In genomic region chr12:39047539-39048078, GRCh38 we compare ENCODE assay signal across 1 cellular context.
TF ChIP-seq lines count a peak whose summit lies in the region.

No MANE protein-coding gene starts in this region.

TF ChIP-seq in HEK293, 187 proteins besides CTCF, POLR2A, EP300 and RAD21 (continued from another document):
- TF ChIP-seq PRDM10 (tag by site-specific recombination; IDR thresholded peaks at IDR 0.05) (0 out of 2 replicates have a peak, but pooled peaks have one; percentile 86), ZNF221 (tag by site-specific recombination; IDR thresholded peaks at IDR 0.05; ENCODE audit: borderline replicate concordance) (no peak), FEZF1 (tag by site-specific recombination; IDR thresholded peaks at IDR 0.05) (peak; percentile 99), ZNF302 (tag by site-specific recombination; IDR thresholded peaks at IDR 0.05; ENCODE audit: low read depth) (no peak), YY2 (tag by site-specific recombination; IDR thresholded peaks at IDR 0.05) (no peak), ZBTB17 (tag by site-specific recombination; IDR thresholded peaks at IDR 0.05) (peak; percentile 55), ZNF335 (tag by site-specific recombination; conservative IDR thresholded peaks at IDR 0.05) (0 out of 2 replicates have a peak, but pooled peaks have one; percentile 18), ZNF843 (tag by site-specific recombination; IDR thresholded peaks at IDR 0.05) (peak; percentile 51; the same call in 1 of the 2 replicates), KLF17 (tag by site-specific recombination; IDR thresholded peaks at IDR 0.05) (0 out of 2 replicates have a peak, but pooled peaks have one; percentile 52), KLF1 (tag by site-specific recombination; IDR thresholded peaks at IDR 0.05) (0 out of 2 replicates have a peak, but pooled peaks have one; percentile 16), ZNF426 (tag by site-specific recombination; IDR thresholded peaks at IDR 0.05) (no peak), OVOL3 (tag by site-specific recombination; IDR thresholded peaks at IDR 0.05) (peak; percentile 32; the same call in 1 of the 2 replicates), ZNF266 (tag by site-specific recombination; IDR thresholded peaks at IDR 0.05; ENCODE audit: low read depth) (no peak), SP7 (tag by site-specific recombination; IDR thresholded peaks at IDR 0.05) (no peak), ZSCAN5A (tag by site-specific recombination; IDR thresholded peaks at IDR 0.05) (no peak), ZNF544 (tag by site-specific recombination; IDR thresholded peaks at IDR 0.05) (no peak), ZXDB (tag by site-specific recombination; IDR thresholded peaks at IDR 0.05) (peak; percentile 57; the same call in 1 of the 2 replicates), OSR2 (tag by site-specific recombination; IDR thresholded peaks at IDR 0.05) (peak; percentile 81), WT1 (tag by site-specific recombination; IDR thresholded peaks at IDR 0.05) (peak; percentile 97), ZBTB7A (tag by site-specific recombination; IDR thresholded peaks at IDR 0.05; ENCODE audit: low read depth) (no peak), ZNF580 (tag by site-specific recombination; IDR thresholded peaks at IDR 0.05) (0 out of 2 replicates have a peak, but pooled peaks have one; percentile 46)
- TF ChIP-seq, protein P1, sequence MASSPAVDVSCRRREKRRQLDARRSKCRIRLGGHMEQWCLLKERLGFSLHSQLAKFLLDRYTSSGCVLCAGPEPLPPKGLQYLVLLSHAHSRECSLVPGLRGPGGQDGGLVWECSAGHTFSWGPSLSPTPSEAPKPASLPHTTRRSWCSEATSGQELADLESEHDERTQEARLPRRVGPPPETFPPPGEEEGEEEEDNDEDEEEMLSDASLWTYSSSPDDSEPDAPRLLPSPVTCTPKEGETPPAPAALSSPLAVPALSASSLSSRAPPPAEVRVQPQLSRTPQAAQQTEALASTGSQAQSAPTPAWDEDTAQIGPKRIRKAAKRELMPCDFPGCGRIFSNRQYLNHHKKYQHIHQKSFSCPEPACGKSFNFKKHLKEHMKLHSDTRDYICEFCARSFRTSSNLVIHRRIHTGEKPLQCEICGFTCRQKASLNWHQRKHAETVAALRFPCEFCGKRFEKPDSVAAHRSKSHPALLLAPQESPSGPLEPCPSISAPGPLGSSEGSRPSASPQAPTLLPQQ (tag by site-specific recombination; IDR thresholded peaks at IDR 0.05) = no peak
- TF ChIP-seq, protein P2, sequence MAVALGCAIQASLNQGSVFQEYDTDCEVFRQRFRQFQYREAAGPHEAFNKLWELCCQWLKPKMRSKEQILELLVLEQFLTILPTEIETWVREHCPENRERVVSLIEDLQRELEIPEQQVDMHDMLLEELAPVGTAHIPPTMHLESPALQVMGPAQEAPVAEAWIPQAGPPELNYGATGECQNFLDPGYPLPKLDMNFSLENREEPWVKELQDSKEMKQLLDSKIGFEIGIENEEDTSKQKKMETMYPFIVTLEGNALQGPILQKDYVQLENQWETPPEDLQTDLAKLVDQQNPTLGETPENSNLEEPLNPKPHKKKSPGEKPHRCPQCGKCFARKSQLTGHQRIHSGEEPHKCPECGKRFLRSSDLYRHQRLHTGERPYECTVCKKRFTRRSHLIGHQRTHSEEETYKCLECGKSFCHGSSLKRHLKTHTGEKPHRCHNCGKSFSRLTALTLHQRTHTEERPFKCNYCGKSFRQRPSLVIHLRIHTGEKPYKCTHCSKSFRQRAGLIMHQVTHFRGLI (tag by site-specific recombination; IDR thresholded peaks at IDR 0.05) = peak; percentile 93
- TF ChIP-seq, protein P3, sequence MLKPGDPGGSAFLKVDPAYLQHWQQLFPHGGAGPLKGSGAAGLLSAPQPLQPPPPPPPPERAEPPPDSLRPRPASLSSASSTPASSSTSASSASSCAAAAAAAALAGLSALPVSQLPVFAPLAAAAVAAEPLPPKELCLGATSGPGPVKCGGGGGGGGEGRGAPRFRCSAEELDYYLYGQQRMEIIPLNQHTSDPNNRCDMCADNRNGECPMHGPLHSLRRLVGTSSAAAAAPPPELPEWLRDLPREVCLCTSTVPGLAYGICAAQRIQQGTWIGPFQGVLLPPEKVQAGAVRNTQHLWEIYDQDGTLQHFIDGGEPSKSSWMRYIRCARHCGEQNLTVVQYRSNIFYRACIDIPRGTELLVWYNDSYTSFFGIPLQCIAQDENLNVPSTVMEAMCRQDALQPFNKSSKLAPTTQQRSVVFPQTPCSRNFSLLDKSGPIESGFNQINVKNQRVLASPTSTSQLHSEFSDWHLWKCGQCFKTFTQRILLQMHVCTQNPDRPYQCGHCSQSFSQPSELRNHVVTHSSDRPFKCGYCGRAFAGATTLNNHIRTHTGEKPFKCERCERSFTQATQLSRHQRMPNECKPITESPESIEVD (tag by site-specific recombination; IDR thresholded peaks at IDR 0.05) = peak; percentile 89
- TF ChIP-seq, protein P4, sequence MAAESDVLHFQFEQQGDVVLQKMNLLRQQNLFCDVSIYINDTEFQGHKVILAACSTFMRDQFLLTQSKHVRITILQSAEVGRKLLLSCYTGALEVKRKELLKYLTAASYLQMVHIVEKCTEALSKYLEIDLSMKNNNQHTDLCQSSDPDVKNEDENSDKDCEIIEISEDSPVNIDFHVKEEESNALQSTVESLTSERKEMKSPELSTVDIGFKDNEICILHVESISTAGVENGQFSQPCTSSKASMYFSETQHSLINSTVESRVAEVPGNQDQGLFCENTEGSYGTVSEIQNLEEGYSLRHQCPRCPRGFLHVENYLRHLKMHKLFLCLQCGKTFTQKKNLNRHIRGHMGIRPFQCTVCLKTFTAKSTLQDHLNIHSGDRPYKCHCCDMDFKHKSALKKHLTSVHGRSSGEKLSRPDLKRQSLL (tag by site-specific recombination; IDR thresholded peaks at IDR 0.05) = peak; percentile 21; the same call in 1 of the 2 replicates
